In the genomic region with DNA sequence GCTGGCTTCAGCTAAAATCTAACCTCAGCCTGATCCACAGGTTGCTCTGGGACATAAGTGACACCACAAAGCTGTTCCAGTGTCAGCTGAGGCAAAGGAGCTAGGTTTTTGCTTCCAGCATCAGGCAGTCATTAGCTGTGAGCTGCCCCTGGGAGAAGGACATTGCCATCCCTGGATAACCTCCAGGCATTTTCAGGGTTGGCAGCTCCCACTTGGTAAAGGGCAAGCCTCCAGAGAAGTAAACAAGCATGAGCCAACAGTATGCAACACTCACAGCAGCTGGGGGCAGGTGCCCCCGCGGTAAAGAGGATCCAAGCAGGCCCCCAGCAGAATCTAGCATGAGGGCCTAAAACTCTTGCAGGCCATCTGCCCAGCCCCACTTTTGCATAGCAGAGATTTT, we compare ENCODE assay signal across 1 cellular context.
TF ChIP-seq lines count a peak whose summit lies in the region.

No MANE protein-coding gene starts in this region.

TF ChIP-seq in IMR-90, 13 proteins besides CTCF, POLR2A, EP300 and RAD21:
- no peak for TF ChIP-seq CEBPB (IDR thresholded peaks at IDR 0.05; ENCODE audit: low read depth, low read length)
- no peak for TF ChIP-seq SMC3 (IDR thresholded peaks at IDR 0.05; ENCODE audit: low read depth, low read length)
- TF ChIP-seq BHLHE40 (IDR thresholded peaks at IDR 0.05; ENCODE audit: low read depth, low read length): no peak
- no peak for TF ChIP-seq MAFK (IDR thresholded peaks at IDR 0.05; ENCODE audit: low read depth, low read length)
